In genomic region chr6:151324079-151324825, GRCh38 we compare ENCODE assay signal across 8 cellular contexts.
DNase-seq lines count a peak whose midpoint lies in the region; ATAC-seq and TF ChIP-seq lines count a peak whose summit lies in the region.

No MANE protein-coding gene starts in this region.

- H3K36me3 ChIP-seq in colonic mucosa, result no peaks in the 10 kb centered on the region

- no peaks in the 10 kb centered on the region for H3K9me3 Mint-ChIP-seq in activated CD4-positive, alpha-beta T cell treated with anti-CD3 and anti-CD28 coated beads, Interleukin-2, amount 10 ng/mL, durations not matched to agents 7 days and 5 days

- no peak overlapping the region for H3K27ac Mint-ChIP-seq in activated CD4-positive, alpha-beta T cell treated with anti-CD3 and anti-CD28 coated beads, Interleukin-2, amount 10 ng/mL, durations not matched to agents 7 days and 5 days

- WGBS in lower leg skin, 2 donors, result 12 to 13% methylated on average over 15 of the region's 15 CpGs

- no peaks in the 10 kb centered on the region for H3K4me1 ChIP-seq in colonic mucosa

- peaks cover 23% of the 10 kb centered on the region for H3K4me1 Mint-ChIP-seq in activated CD4-positive, alpha-beta T cell treated with anti-CD3 and anti-CD28 coated beads, Interleukin-2, amount 10 ng/mL, durations not matched to agents 7 days and 5 days

- H3K4me3 ChIP-seq in colonic mucosa (no peak overlapping the region), lower leg skin (ENCODE audit: low read depth, poor library complexity, severe bottlenecking) (no peak overlapping the region)

- no peak overlapping the region for H3K9ac ChIP-seq in colonic mucosa (ENCODE audit: low read depth in 2 of 2, low read length in 2 of 2)

- H3K27me3 ChIP-seq in colonic mucosa, result peaks cover 11% of the 10 kb centered on the region

- H3K27me3 Mint-ChIP-seq in activated CD4-positive, alpha-beta T cell treated with anti-CD3 and anti-CD28 coated beads, Interleukin-2, amount 10 ng/mL, durations not matched to agents 7 days and 5 days, result peaks cover 51% of the 10 kb centered on the region

- CTCF ChIA-PET in activated CD4-positive, alpha-beta T cell treated with anti-CD3 and anti-CD28 coated beads, Interleukin-2, amount 10 ng/mL, durations not matched to agents 7 days and 5 days (lab: Charles Lee), result interaction anchor here (0.6 to 6.6 kb wide), 42 partner anchors 9 to 506 kb away, joined by 3 to 64 read pairs (median 4); no protein-coding TSS in a partner anchor

- intact Hi-C loops in colonic mucosa (cut with DNase I), result loop anchor here (2.0 kb wide), 2 partner anchors 309 to 431 kb away; no protein-coding TSS in a partner anchor
- intact Hi-C loops in lower leg skin (cut with DNase I; ENCODE audit: low total_unique reads), result no loop called here

- no peaks in the 10 kb centered on the region for H3K36me3 Mint-ChIP-seq in activated CD4-positive, alpha-beta T cell treated with anti-CD3 and anti-CD28 coated beads, Interleukin-2, amount 10 ng/mL, durations not matched to agents 7 days and 5 days (ENCODE audit: low read depth)

- H3K9me3 ChIP-seq in colonic mucosa, result no peaks in the 10 kb centered on the region

- no peak for TF ChIP-seq POLR2A in lower leg skin (IDR thresholded peaks at IDR 0.05)

- DNase-seq in GM13976 (ENCODE audit: low spot score) (peak; percentile 83), NCI-H524 treated with DMSO at 0.1 percent for 48 hours (lab: John Stamatoyannopoulos, UW) (peak; percentile 58), colonic mucosa (peak; percentile 83), lower leg skin (ENCODE audit: low spot score in 2 of 2) (peak; percentile 81 to 96)
- DNase-seq in activated CD4-positive, alpha-beta T cell treated with anti-CD3 and anti-CD28 coated beads, Interleukin-2, amount 10 ng/mL, durations not matched to agents 7 days and 5 days, result peak; percentile 75
- peak; percentile 53 to 66 for DNase-seq in stimulated activated CD4-positive, alpha-beta T cell treated with anti-CD3 and anti-CD28 coated beads, Interleukin-4, amount 100 ng/mL, for 4 hours

- H3K4me3 Mint-ChIP-seq in activated CD4-positive, alpha-beta T cell treated with anti-CD3 and anti-CD28 coated beads, Interleukin-2, amount 10 ng/mL, durations not matched to agents 7 days and 5 days, result no peak overlapping the region

- POLR2A ChIA-PET in activated CD4-positive, alpha-beta T cell treated with anti-CD3 and anti-CD28 coated beads, Interleukin-2, amount 10 ng/mL, durations not matched to agents 7 days and 5 days (lab: Charles Lee), result interaction anchor here (0.6 kb wide), 1 partner anchor 113 kb away, joined by 3 read pairs; no protein-coding TSS in a partner anchor

- no peak overlapping the region for H3K27ac ChIP-seq in colonic mucosa

- in situ Hi-C loops in GM13976 (cut with MboI; ENCODE audit: low sequenced_read_pairs, unreplicated experiment), result no loop called here

- ATAC-seq in HG03280 (IDR thresholded peaks at IDR 0.05; ENCODE audit: unreplicated experiment), result peak; percentile 79
- ATAC-seq in GM18498 (IDR thresholded peaks at IDR 0.05; ENCODE audit: unreplicated experiment), result no peak

- TF ChIP-seq CTCF in GM13976 (IDR thresholded peaks at IDR 0.05; ENCODE audit: borderline replicate concordance, control extremely low read depth, extremely low read depth, insufficient read depth, missing control alignments), result peak; percentile 95
- peak; percentile 98 for TF ChIP-seq CTCF in colonic mucosa (IDR thresholded peaks at IDR 0.05)
- TF ChIP-seq CTCF in lower leg skin (IDR thresholded peaks at IDR 0.05), result peak in 1 of 3 donors; percentile 97
